Comparison of ENCODE assay signal across 8 cellular contexts in genomic region chr12:10212623-10213131, GRCh38. TPM values are rescaled to one million over a fixed set of nuclear protein-coding genes. Genes with fewer than 3 reads are reported as not detected.
DNase-seq lines count a peak whose midpoint lies in the region; ATAC-seq, FAIRE-seq and TF ChIP-seq lines count a peak whose summit lies in the region.

Gene GABARAPL1 (plus strand): TSS chr12:10212877. CDS start chr12:10213130, 253 bp downstream.

- FAIRE-seq in kidney (lab: Jason Lieb, UNC): no peak

- H3K27ac ChIP-seq in kidney (ENCODE audit: low read depth in 2 of 2, low read length in 2 of 2): peak within 1 kb of the TSS; percentile 99 to 100

- peak; percentile 65 for ATAC-seq in HG02588 (IDR thresholded peaks at IDR 0.05; ENCODE audit: unreplicated experiment)

- H3K36me3 ChIP-seq in kidney (ENCODE audit: control insufficient read depth in 1 of 2, insufficient read depth in 2 of 2, low read length in 2 of 2): peaks cover 0 to 4% of the 10 kb centered on the region in 2 donors

- DNase-seq in GM03348 (ENCODE audit: low spot score) (peak; percentile 93), NCI-H2107 (lab: John Stamatoyannopoulos, UW) (peak; percentile 45), cerebellar cortex (ENCODE audit: low spot score) (peak; percentile 80), kidney (peak; percentile 95), OCI-M2 (lab: John Stamatoyannopoulos, UW; ENCODE audit: unreplicated experiment) (no peak)
- DNase-seq in activated CD4-positive, alpha-beta T cell treated with anti-CD3 and anti-CD28 coated beads for 1 hour: peak; percentile 64
- peak; percentile 70 for DNase-seq in stimulated activated CD4-positive, alpha-beta T cell treated with anti-CD3 and anti-CD28 coated beads, Interleukin-12 subunit alpha, Interleukin-12 subunit beta, amount 100 ng/mL, for 4 hours

- TF ChIP-seq CTCF in kidney (IDR thresholded peaks at IDR 0.05; ENCODE audit: borderline replicate concordance, extremely low read depth, insufficient read depth): no peak

- H3K4me3 ChIP-seq in kidney (ENCODE audit: low read length in 2 of 2): peak within 1 kb of the TSS; percentile 98 to 100

- intact Hi-C loops in kidney (cut with DNase I): no loop called here

- peak within 1 kb of the TSS; percentile 96 to 100 for H3K9ac ChIP-seq in kidney (ENCODE audit: low read length in 2 of 2)

- peaks cover 0 to 5% of the 10 kb centered on the region in 2 donors for H3K4me1 ChIP-seq in kidney (ENCODE audit: control insufficient read depth in 1 of 2, insufficient read depth in 1 of 2, low read depth in 1 of 2, low read length in 2 of 2)

- no peaks in the 10 kb centered on the region for H3K9me3 ChIP-seq in kidney (ENCODE audit: control insufficient read depth in 1 of 2, low read length in 2 of 2)

RNA-seq across cellular contexts. Expression of gene GABARAPL1, which starts in this region (rescaled TPM):
- 142 TPM for total RNA-seq in kidney
- polyA plus RNA-seq in kidney (ENCODE audit: insufficient read depth, low read depth, low replicate concordance): 454 TPM
